ENCODE assay signal across 1 cellular context in genomic region chr1:169896013-169896412, GRCh38.
TF ChIP-seq lines count a peak whose summit lies in the region.

No MANE protein-coding gene starts in this region.

TF ChIP-seq in IMR-90, 13 proteins besides CTCF, POLR2A, EP300 and RAD21 (continued from another document):
- no peak for TF ChIP-seq ELK1 (IDR thresholded peaks at IDR 0.05; ENCODE audit: borderline replicate concordance, low read depth, low read length)
- no peak for TF ChIP-seq FOS (IDR thresholded peaks at IDR 0.05; ENCODE audit: low read depth, low read length)
